Comparison of ENCODE assay signal across 10 cellular contexts in the genomic region with DNA sequence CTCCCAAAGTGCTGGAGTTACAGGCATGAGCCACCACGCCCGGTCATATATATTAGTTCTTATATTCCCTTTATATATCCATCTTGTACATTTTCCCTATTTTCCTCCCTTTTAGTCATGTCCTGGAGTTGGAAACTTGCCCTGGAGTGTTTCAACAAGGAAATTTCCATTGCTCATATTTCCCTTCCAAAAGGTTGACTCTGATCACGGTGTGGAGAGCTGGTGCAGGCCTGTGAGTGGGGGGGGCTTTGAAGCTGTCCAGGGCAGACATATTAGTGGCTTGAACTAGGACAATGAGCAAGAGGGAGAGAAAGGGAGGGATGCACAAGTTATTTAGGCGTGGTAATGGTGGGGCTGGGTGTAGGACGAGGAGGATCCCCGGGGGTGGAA. TPM values are rescaled to one million over a fixed set of nuclear protein-coding genes. Genes with fewer than 3 reads are reported as not detected.
DNase-seq lines count a peak whose midpoint lies in the region; ATAC-seq and TF ChIP-seq lines count a peak whose summit lies in the region.
"Had no signal": no experiment of that assay in that cellular context is flagged by ENCODE, and none has a peak within 500 bp of the region (broad histone marks: within the 10 kb centered on the region; RNA-seq: fewer than 3 reads in every experiment).

No MANE protein-coding gene starts in this region.

- H3K27ac ChIP-seq in ascending aorta (peak overlapping the region; percentile 61 to 80), iPS-18a (ENCODE audit: low read length) (no peak overlapping the region)
- H3K27ac ChIP-seq: neutrophil had no signal

- no peaks in the 10 kb centered on the region for H3K4me1 ChIP-seq in Loucy (ENCODE audit: insufficient read depth, low read length, poor library complexity, severe bottlenecking)
- H3K4me1 ChIP-seq in ascending aorta: peaks cover 5 to 13% of the 10 kb centered on the region in 2 donors
- H3K4me1 ChIP-seq in iPS-18a (ENCODE audit: control insufficient read depth, low read depth, low read length): peaks cover 7% of the 10 kb centered on the region
- H3K4me1 ChIP-seq: HAP-1 had no signal

- TF ChIP-seq CTCF in Loucy (conservative IDR thresholded peaks at IDR 0.05; ENCODE audit: low read length) (no peak), ascending aorta (IDR thresholded peaks at IDR 0.05) (no peak)

- intact Hi-C loops in ascending aorta (cut with DNase I): loop anchor here (1.0 to 5.0 kb wide), 3 partner anchors 23 to 63 kb away; a partner anchor contains a TSS

- ATAC-seq in GM19023 (IDR thresholded peaks at IDR 0.05; ENCODE audit: unreplicated experiment): no peak

- no peak overlapping the region for H3K4me2 ChIP-seq in Loucy (ENCODE audit: low read depth, low read length, poor library complexity, severe bottlenecking)

- peak overlapping the region; percentile 87; the same call in 1 of the 2 replicates for H2AFZ ChIP-seq in Loucy (ENCODE audit: low read length)

- H4K20me1 ChIP-seq in Loucy (ENCODE audit: insufficient read depth, low read length, poor library complexity, severe bottlenecking): no peaks in the 10 kb centered on the region

- H3K79me2 ChIP-seq in Loucy (ENCODE audit: insufficient read depth, low read length): no peaks in the 10 kb centered on the region

- no peak overlapping the region for H3K9ac ChIP-seq in Loucy (ENCODE audit: low read depth, low read length, poor library complexity, severe bottlenecking)
- no peak overlapping the region for H3K9ac ChIP-seq in iPS-18a (ENCODE audit: low read length)

- no peaks in the 10 kb centered on the region for H3F3A ChIP-seq in Loucy (ENCODE audit: low read depth)

- H3K27me3 ChIP-seq in Loucy (ENCODE audit: insufficient read depth, low read length, poor library complexity, severe bottlenecking): no peaks in the 10 kb centered on the region
- no peaks in the 10 kb centered on the region for H3K27me3 ChIP-seq in ascending aorta
- H3K27me3 ChIP-seq in iPS-18a (ENCODE audit: control insufficient read depth, insufficient read depth, low read length): no peaks in the 10 kb centered on the region
- H3K27me3 ChIP-seq: neutrophil had no signal

- DNase-seq in ascending aorta (ENCODE audit: low spot score in 2 of 2): no peak
- DNase-seq in superior temporal gyrus (ENCODE audit: extremely low spot score): peak; percentile 24
- DNase-seq in DMS153 (lab: John Stamatoyannopoulos, UW): no peak
- no peak for DNase-seq in NCI-H1092 treated with DMSO at 0.1 percent for 48 hours (lab: John Stamatoyannopoulos, UW)

- H3K9me3 ChIP-seq in Loucy (ENCODE audit: insufficient read depth, low read depth, low read length) (no peaks in the 10 kb centered on the region), ascending aorta (no peaks in the 10 kb centered on the region), iPS-18a (ENCODE audit: control insufficient read depth, low read depth, low read length) (no peaks in the 10 kb centered on the region)
- H3K9me3 ChIP-seq: HAP-1, neutrophil had no signal

- no peaks in the 10 kb centered on the region for H3K9me2 ChIP-seq in Loucy (replicated peaks; ENCODE audit: low read depth, low read length)

- H3K36me3 ChIP-seq in Loucy (ENCODE audit: insufficient read depth, low read length) (no peaks in the 10 kb centered on the region), ascending aorta (no peaks in the 10 kb centered on the region), iPS-18a (ENCODE audit: control insufficient read depth, low read depth, low read length) (no peaks in the 10 kb centered on the region)
- H3K36me3 ChIP-seq: HAP-1, neutrophil had no signal

- H3K4me3 ChIP-seq in Loucy (ENCODE audit: low read length, poor library complexity, severe bottlenecking) (no peak overlapping the region), ascending aorta (no peak overlapping the region), iPS-18a (ENCODE audit: low read length) (peak overlapping the region; percentile 14)
- H3K4me3 ChIP-seq: HAP-1 had no signal

RNA-seq across cellular contexts. Expression of a gene that starts 30.5 kb away (rescaled TPM):
- total RNA-seq in ascending aorta: not detected

RNA-seq across cellular contexts. Expression of a gene that starts 48.8 kb away (rescaled TPM):
- not detected for total RNA-seq in ascending aorta
- total RNA-seq: bronchial epithelial cell had no signal
